8 cellular contexts compared by ENCODE assay signal in the genomic region with DNA sequence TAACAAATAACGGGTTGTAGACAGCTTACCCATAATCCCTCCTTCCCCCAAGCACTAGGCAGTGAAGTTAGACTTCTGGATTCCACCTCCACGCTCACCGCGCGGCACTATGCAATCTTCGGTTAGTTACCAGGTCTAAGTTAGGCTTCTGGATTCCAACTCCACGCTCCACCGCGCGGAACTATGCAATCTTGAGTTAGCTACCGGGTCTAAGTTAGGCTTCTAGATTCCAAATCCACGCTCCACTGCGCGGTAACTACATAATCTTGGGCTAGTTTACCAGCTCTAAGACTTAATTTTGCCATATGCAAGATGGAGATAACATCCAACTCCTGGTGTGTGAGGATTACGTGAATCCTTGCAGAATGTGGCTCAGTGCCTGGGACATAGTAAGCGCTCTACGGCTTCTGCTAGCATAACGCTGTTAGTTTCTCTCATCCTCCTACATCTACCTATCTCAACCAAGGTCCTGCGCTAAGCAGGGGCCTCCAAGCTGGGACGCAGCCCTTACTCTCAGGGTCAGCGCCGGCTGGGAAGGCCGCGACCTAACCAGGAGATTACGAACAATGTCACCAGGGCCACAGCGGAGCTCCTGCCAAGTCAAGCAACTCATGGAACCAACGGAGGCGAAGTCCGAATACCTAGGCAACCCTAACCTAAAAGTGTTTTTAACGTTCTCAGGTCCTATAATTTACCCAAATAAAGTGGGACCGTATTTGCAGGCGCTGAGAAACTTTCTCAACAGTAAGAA. TPM values are rescaled to one million over a fixed set of nuclear protein-coding genes. Genes with fewer than 3 reads are reported as not detected.
DNase-seq lines count a peak whose midpoint lies in the region; ATAC-seq and TF ChIP-seq lines count a peak whose summit lies in the region.

No MANE protein-coding gene starts in this region.

- WGBS in ectodermal cell, 2 experiments: 35 to 37% methylated on average over 32 of the region's 32 CpGs
- WGBS in mesodermal cell (ENCODE audit: insufficient coverage in 2 of 2), 2 experiments: 37 to 41% methylated on average over 24 to 26 of the region's 32 CpGs
- WGBS in urinary bladder: 6% methylated on average over 32 of the region's 32 CpGs

- no peaks in the 10 kb centered on the region for H3K4me1 ChIP-seq in ectodermal cell (ENCODE audit: control insufficient read depth, insufficient read depth, low read length)
- H3K4me1 ChIP-seq in mesodermal cell (ENCODE audit: control insufficient read depth, insufficient read depth, low read length, poor library complexity, severe bottlenecking): peaks cover 13% of the 10 kb centered on the region
- H3K4me1 ChIP-seq in urinary bladder (ENCODE audit: insufficient read depth): peaks cover 2% of the 10 kb centered on the region

- H3K4me3 ChIP-seq in BJ (ENCODE audit: low read depth, low read length): peak overlapping the region; percentile 39
- H3K4me3 ChIP-seq in ectodermal cell (ENCODE audit: insufficient read depth, low read depth, low read length): peak overlapping the region; percentile 99
- peak overlapping the region; percentile 93 for H3K4me3 ChIP-seq in mesodermal cell (ENCODE audit: extremely low read depth, insufficient read depth, low read length, poor library complexity, severe bottlenecking)
- H3K4me3 ChIP-seq in urinary bladder (ENCODE audit: low read depth, low read length): peak overlapping the region; percentile 24

- H3K27me3 ChIP-seq in BJ (ENCODE audit: control insufficient read depth, insufficient read depth, low read length): no peaks in the 10 kb centered on the region
- no peaks in the 10 kb centered on the region for H3K27me3 ChIP-seq in ectodermal cell (ENCODE audit: control insufficient read depth, insufficient read depth, low read length, poor library complexity, severe bottlenecking)

- no peak for TF ChIP-seq CTCF in BJ (IDR thresholded peaks at IDR 0.05; ENCODE audit: insufficient read depth, low read depth, low read length)

- ATAC-seq in GM19035 (IDR thresholded peaks at IDR 0.05; ENCODE audit: unreplicated experiment) (peak; percentile 45), HG03159 (IDR thresholded peaks at IDR 0.05; ENCODE audit: unreplicated experiment) (peak; percentile 22)

- peak overlapping the region; percentile 90 for H3K27ac ChIP-seq in ectodermal cell (ENCODE audit: insufficient read depth, low read depth, low read length, poor library complexity, severe bottlenecking)
- H3K27ac ChIP-seq in mesodermal cell (ENCODE audit: low read depth, low read length, severe bottlenecking): peak overlapping the region; percentile 92
- H3K27ac ChIP-seq in urinary bladder (ENCODE audit: low read depth): peak overlapping the region; percentile 77

- H3K9me3 ChIP-seq in ectodermal cell (ENCODE audit: control insufficient read depth, low read length): no peaks in the 10 kb centered on the region
- no peaks in the 10 kb centered on the region for H3K9me3 ChIP-seq in mesodermal cell (ENCODE audit: control insufficient read depth, low read length)

- no peak for DNase-seq in BJ (ENCODE audit: low read depth)
- DNase-seq in SK-N-DZ (ENCODE audit: low spot score): peak; percentile 64
- no peak for DNase-seq in ureter (ENCODE audit: low spot score)

- CTCF ChIA-PET in BJ (lab: Yijun Ruan, JAX): interaction anchor here (0.9 to 4.2 kb wide), 5 partner anchors 10 to 892 kb away, joined by 3 to 31 read pairs (median 5); no protein-coding TSS in a partner anchor

- POLR2A ChIA-PET in BJ (lab: Charles Lee): interaction anchor here (0.7 to 1.4 kb wide), 4 partner anchors 10 to 1111 kb away, joined by 3 to 13 read pairs (median 4); a partner anchor contains a TSS

- H3K36me3 ChIP-seq in BJ (ENCODE audit: control insufficient read depth, insufficient read depth, low read length) (peaks cover 6% of the 10 kb centered on the region; the same call in 1 of the 2 replicates), ectodermal cell (ENCODE audit: control insufficient read depth, insufficient read depth, low read length) (peaks cover 19% of the 10 kb centered on the region), mesodermal cell (ENCODE audit: control insufficient read depth, insufficient read depth, low read length) (peaks cover 65% of the 10 kb centered on the region), urinary bladder (ENCODE audit: insufficient read depth) (peaks cover 3% of the 10 kb centered on the region)

RNA-seq across cellular contexts. Expression of a gene that starts 0.5 kb away (rescaled TPM):
- polyA plus RNA-seq in BJ (2011; rRNA removed) (1,124 and 1,191 TPM in 2 replicates), urinary bladder (1,936 TPM)
- polyA minus RNA-seq in BJ (2011; rRNA and poly(A)+ RNA removed): 336 and 346 TPM in 2 replicates
- 308 and 321 TPM in 2 replicates for polyA plus RNA-seq in SK-N-DZ (2014; cell fraction: cytosol; rRNA removed)
- 179 and 197 TPM in 2 replicates for polyA plus RNA-seq in SK-N-DZ (2014; cell fraction: nucleus; rRNA removed)
- 2,955 TPM for polyA plus RNA-seq in ectodermal cell (2013, experiment 1 of 4)
- 2,872 TPM for polyA plus RNA-seq in ectodermal cell (2013, experiment 2 of 4)
- 2,724 TPM for polyA plus RNA-seq in ectodermal cell (2013, experiment 3 of 4)
- 2,757 TPM for polyA plus RNA-seq in ectodermal cell (2013, experiment 4 of 4)
- polyA plus RNA-seq in mesodermal cell (2013, experiment 1 of 2): 2,692 TPM
- 2,615 TPM for polyA plus RNA-seq in mesodermal cell (2013, experiment 2 of 2)
- total RNA-seq in urinary bladder (65.9 TPM), ureter (1,915 TPM)

RNA-seq across cellular contexts. Expression of a gene that starts 38.0 kb away (rescaled TPM):
- polyA plus RNA-seq in BJ (2011; rRNA removed): 33.9 and 35.2 TPM in 2 replicates
- polyA minus RNA-seq in BJ (2011; rRNA and poly(A)+ RNA removed): 32.5 and 41.7 TPM in 2 replicates
- polyA plus RNA-seq in SK-N-DZ (2014; cell fraction: cytosol; rRNA removed): 68.6 and 79.6 TPM in 2 replicates
- polyA plus RNA-seq in SK-N-DZ (2014; cell fraction: nucleus; rRNA removed): 194 and 199 TPM in 2 replicates
- polyA plus RNA-seq in ectodermal cell (2013, experiment 1 of 4): 53.3 TPM
- polyA plus RNA-seq in ectodermal cell (2013, experiment 2 of 4): 47.2 TPM
- 45.6 TPM for polyA plus RNA-seq in ectodermal cell (2013, experiment 3 of 4)
- polyA plus RNA-seq in ectodermal cell (2013, experiment 4 of 4): 48.8 TPM
- polyA plus RNA-seq in mesodermal cell (2013, experiment 1 of 2): 42.9 TPM
- polyA plus RNA-seq in mesodermal cell (2013, experiment 2 of 2): 47.7 TPM
- total RNA-seq in urinary bladder: 32.5 TPM
- 0.79 TPM for polyA plus RNA-seq in urinary bladder
- total RNA-seq in ureter: 3.0 TPM

Comparison
In these comparisons a context has a peak if more than half of its experiments do, and no peak if none do; other contexts are left out.
1. H3K4me3 ChIP-seq: peak in every context shown above with its lines; median percentile 99 in ectodermal cell; 93 in mesodermal cell; 39 in BJ; 24 in urinary bladder.
2. RNA of a gene that starts 0.5 kb away (total RNA-seq): 1,915 TPM in ureter (single experiment); 65.9 TPM in urinary bladder (single experiment); every median in the first group is over 10 times any median in the second.
3. Peak in every context shown above with its lines, with median percentiles within 50 percentile points of each other: H3K27ac ChIP-seq.